In the genomic region with DNA sequence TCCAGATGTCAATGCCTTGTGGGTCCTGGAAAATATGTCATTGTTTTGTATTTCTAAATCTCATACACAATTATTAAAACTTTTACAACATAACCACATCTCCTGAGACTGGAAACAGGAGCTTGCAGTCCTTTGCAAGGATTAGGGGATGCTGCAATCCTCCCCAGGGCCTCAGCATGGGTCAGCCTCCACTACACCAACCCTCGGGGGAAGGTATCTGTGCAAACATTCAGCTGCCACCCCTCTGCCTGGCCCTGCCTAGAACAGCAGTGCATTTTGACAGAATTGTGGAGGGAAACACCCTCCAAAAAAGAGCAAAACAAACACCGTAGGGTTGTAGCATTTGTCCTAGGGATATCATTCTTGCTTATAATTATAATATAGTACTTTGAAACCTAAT, we compare ENCODE assay signal across 30 cellular contexts. TPM values are rescaled to one million over a fixed set of nuclear protein-coding genes. Genes with fewer than 3 reads are reported as not detected.
"Had no signal": no experiment of that assay in that cellular context is flagged by ENCODE, and none has a peak within 500 bp of the region (broad histone marks: within the 10 kb centered on the region; RNA-seq: fewer than 3 reads in every experiment).

No MANE protein-coding gene starts in this region.

- H3K27me3 Mint-ChIP-seq: naive B cell; stimulated activated naive B cell treated with anti-CD40 and anti-IgM and Interleukin-4, amounts not matched to agents 10 μg/mL and 1 μg/mL and 100 μg/mL, for 72 hours had no signal

- H3K4me3 Mint-ChIP-seq: endodermal cell; naive B cell; nephron; stimulated activated naive B cell treated with anti-CD40 and anti-IgM and Interleukin-4, amounts not matched to agents 10 μg/mL and 1 μg/mL and 100 μg/mL, for 72 hours had no signal

- H3K9me3 Mint-ChIP-seq: endodermal cell; naive B cell; nephron; stimulated activated naive B cell treated with anti-CD40 and anti-IgM and Interleukin-4, amounts not matched to agents 10 μg/mL and 1 μg/mL and 100 μg/mL, for 72 hours had no signal

- H3K4me1 ChIP-seq: heart left ventricle, psoas muscle, stomach had no signal

- DNase-seq: effector CD4-positive, alpha-beta T cell; endodermal cell; erythroblast; heart left ventricle; hippocampal formation; left colon; left ventricle myocardium superior; mesenchymal stem cell; naive B cell; occipital lobe; psoas muscle; retina; stimulated activated CD4-positive, alpha-beta T cell treated with anti-CD3 and anti-CD28 coated beads, Interleukin-2, amount 100 ng/mL, for 24 hours; stimulated activated CD4-positive, alpha-beta T cell treated with anti-CD3 and anti-CD28 coated beads, Interleukin-4, amount 100 ng/mL, for 4 hours; stimulated activated naive B cell treated with anti-CD40 and anti-IgM and Interleukin-4, amounts not matched to agents 10 μg/mL and 1 μg/mL and 100 μg/mL, for 72 hours; stomach; substantia nigra; transverse colon had no signal

- H3K27ac Mint-ChIP-seq: endodermal cell; stimulated activated naive B cell treated with anti-CD40 and anti-IgM and Interleukin-4, amounts not matched to agents 10 μg/mL and 1 μg/mL and 100 μg/mL, for 72 hours had no signal

- ATAC-seq: heart left ventricle; left colon; left ventricle myocardium superior; psoas muscle; sciatic nerve; stimulated activated naive B cell treated with anti-CD40 and anti-IgM and Interleukin-4, amounts not matched to agents 10 μg/mL and 1 μg/mL and 100 μg/mL, for 72 hours had no signal

- H3K4me3 ChIP-seq: coronary artery, heart left ventricle, lung, psoas muscle, skin epidermis, stomach, thoracic aorta, transverse colon had no signal

- H3K9me3 ChIP-seq: heart left ventricle, psoas muscle, stomach, thoracic aorta, transverse colon had no signal

- FAIRE-seq: endothelial cell of umbilical vein had no signal

- H3K4me1 Mint-ChIP-seq: naive B cell; nephron; stimulated activated naive B cell treated with anti-CD40 and anti-IgM and Interleukin-4, amounts not matched to agents 10 μg/mL and 1 μg/mL and 100 μg/mL, for 72 hours had no signal

- H3K27ac ChIP-seq: coronary artery, heart left ventricle, psoas muscle, skin epidermis, stomach, thoracic aorta, transverse colon had no signal

- H3K36me3 ChIP-seq: heart left ventricle, stomach, thoracic aorta, transverse colon had no signal

- H3K27me3 ChIP-seq: heart left ventricle, stomach, transverse colon had no signal

RNA-seq across cellular contexts. Expression of a gene that starts 4.2 kb away (rescaled TPM):
- total RNA-seq: dermis microvascular lymphatic vessel endothelial cell, endodermal cell, endothelial cell of umbilical vein, fibroblast of lung, glomerular endothelial cell, heart left ventricle, kidney epithelial cell, left colon, left ventricle myocardium superior, lung, psoas muscle, sciatic nerve, stomach, thoracic aorta, transverse colon, ureter had no signal
- polyA plus RNA-seq: endothelial cell of umbilical vein, fibroblast of lung, heart left ventricle, psoas muscle, stomach had no signal
